18 cellular contexts compared by ENCODE assay signal in genomic region chr3:157285966-157286365, GRCh38.
"Had no signal": no experiment of that assay in that cellular context is flagged by ENCODE, and none has a peak within 500 bp of the region (broad histone marks: within the 10 kb centered on the region; RNA-seq: fewer than 3 reads in every experiment).

No MANE protein-coding gene starts in this region.

- H3K9me3 ChIP-seq: esophagus squamous epithelium, gastroesophageal sphincter, prostate gland, right lobe of liver, testis, tibial nerve, upper lobe of right lung had no signal

- H3K9ac ChIP-seq: parathyroid adenoma had no signal

- H3K27me3 ChIP-seq: esophagus squamous epithelium, gastroesophageal sphincter, right lobe of liver, testis, tibial nerve, upper lobe of right lung had no signal

- H3K36me3 ChIP-seq: esophagus squamous epithelium, gastroesophageal sphincter, prostate gland, right lobe of liver, tibial nerve, upper lobe of right lung had no signal

- H3K4me3 ChIP-seq: esophagus squamous epithelium, gastroesophageal sphincter, prostate gland, right lobe of liver, testis, tibial nerve, upper lobe of right lung had no signal

- H2AFZ ChIP-seq: parathyroid adenoma had no signal

- ATAC-seq: effector memory CD8-positive, alpha-beta T cell; gastroesophageal sphincter; naive thymus-derived CD4-positive, alpha-beta T cell; right lobe of liver; stimulated activated effector memory CD8-positive, alpha-beta T cell treated with anti-CD3 and anti-CD28 coated beads, Interleukin-12 subunit alpha, Interleukin-12 subunit beta, amount 100 ng/mL, for 72 hours; upper lobe of right lung had no signal

- H3K79me2 ChIP-seq: parathyroid adenoma had no signal

- DNase-seq: effector memory CD8-positive, alpha-beta T cell; esophagus squamous epithelium; glutamatergic neuron; immature natural killer cell; kidney; mammary epithelial cell; naive thymus-derived CD4-positive, alpha-beta T cell; nephron progenitor cell; right lobe of liver; stimulated activated CD4-positive, alpha-beta T cell treated with anti-CD3 and anti-CD28 coated beads, Interleukin-4, amount 100 ng/mL, for 1 hour; stimulated activated CD8-positive, alpha-beta memory T cell treated with anti-CD3 and anti-CD28 coated beads, Interleukin-4, amount 100 ng/mL, for 48 hours; testis; upper lobe of right lung had no signal

- FAIRE-seq: kidney had no signal

- H3K27ac ChIP-seq: esophagus squamous epithelium, gastroesophageal sphincter, parathyroid adenoma, prostate gland, right lobe of liver, testis, tibial nerve, upper lobe of right lung had no signal

- H3K4me1 ChIP-seq: parathyroid adenoma, prostate gland, right lobe of liver, testis had no signal
